In the genomic region with DNA sequence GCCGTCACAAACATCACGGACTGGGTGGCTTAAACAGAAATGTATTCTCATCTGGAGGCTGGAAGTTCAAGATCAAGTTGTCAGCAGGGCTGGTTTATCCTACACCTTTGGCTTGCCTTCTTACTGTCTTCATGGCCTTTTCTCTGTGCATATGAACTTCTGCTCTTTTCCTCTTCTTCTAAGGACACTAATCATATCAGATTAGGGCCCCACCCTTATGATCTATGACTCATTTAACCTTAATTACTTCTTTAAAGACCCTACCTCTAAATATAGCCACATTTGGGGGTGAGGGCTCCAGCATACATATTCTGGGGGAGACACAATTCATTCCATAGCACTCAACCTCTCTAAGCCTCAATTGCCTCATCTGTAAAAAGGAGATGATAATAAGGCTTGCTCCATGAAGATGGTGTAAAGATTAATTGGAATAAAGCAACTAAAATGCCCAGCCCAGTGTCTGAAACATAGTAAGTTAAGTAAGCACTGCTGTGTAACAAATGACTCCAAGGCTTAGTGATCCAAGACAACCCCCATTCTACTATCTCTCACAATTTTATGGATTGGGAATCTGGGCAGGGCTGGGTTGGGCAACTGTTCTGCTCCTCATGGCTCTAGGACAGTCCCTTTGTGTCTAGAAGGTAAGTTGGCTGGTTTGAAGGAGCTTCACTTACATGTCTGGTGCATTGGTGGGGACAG, we compare ENCODE assay signal across 34 cellular contexts.
"Had no signal": no experiment of that assay in that cellular context is flagged by ENCODE, and none has a peak within 500 bp of the region (broad histone marks: within the 10 kb centered on the region; RNA-seq: fewer than 3 reads in every experiment).

No MANE protein-coding gene starts in this region.

- DNase-seq: Karpas-422, Kasumi-1, MG63, MM.1S, MV-4-11, NCI-H1048, NCI-H1092, NCI-H1092 treated with DMSO at 0.1 percent for 48 hours, NCI-H1105, NCI-H1105 treated with DMSO at 0.1 percent for 48 hours, NCI-H1417, NCI-H1417 treated with DMSO at 0.1 percent for 48 hours, NCI-H1436, NCI-H1436 treated with DMSO at 0.1 percent for 48 hours, NCI-H146, NCI-H1694, NCI-H1694 treated with DMSO at 0.1 percent for 48 hours, NCI-H187, NCI-H187 treated with DMSO at 0.1 percent for 48 hours, NCI-H1930, NCI-H2029, NCI-H2029 treated with DMSO at 0.1 percent for 48 hours, NCI-H2081, NCI-H2081 treated with DMSO at 0.1 percent for 48 hours, NCI-H2107, NCI-H2171, NCI-H2171 treated with DMSO at 0.1 percent for 48 hours, NCI-H2227 treated with DMSO at 0.1 percent for 48 hours, NCI-H226, NCI-H345, NCI-H446, NCI-H446 treated with DMSO at 0.1 percent for 48 hours, NCI-H510A had no signal

- H3K4me3 ChIP-seq: MG63 had no signal

- H3K9ac ChIP-seq: KMS-11 had no signal

- H3K4me2 ChIP-seq: KMS-11 had no signal

- H3K36me3 ChIP-seq: MG63 had no signal

- H3K27ac ChIP-seq: KMS-11 had no signal

- H3K9me3 ChIP-seq: MG63 had no signal

- H3K27me3 ChIP-seq: MG63 had no signal
